In the genomic region with DNA sequence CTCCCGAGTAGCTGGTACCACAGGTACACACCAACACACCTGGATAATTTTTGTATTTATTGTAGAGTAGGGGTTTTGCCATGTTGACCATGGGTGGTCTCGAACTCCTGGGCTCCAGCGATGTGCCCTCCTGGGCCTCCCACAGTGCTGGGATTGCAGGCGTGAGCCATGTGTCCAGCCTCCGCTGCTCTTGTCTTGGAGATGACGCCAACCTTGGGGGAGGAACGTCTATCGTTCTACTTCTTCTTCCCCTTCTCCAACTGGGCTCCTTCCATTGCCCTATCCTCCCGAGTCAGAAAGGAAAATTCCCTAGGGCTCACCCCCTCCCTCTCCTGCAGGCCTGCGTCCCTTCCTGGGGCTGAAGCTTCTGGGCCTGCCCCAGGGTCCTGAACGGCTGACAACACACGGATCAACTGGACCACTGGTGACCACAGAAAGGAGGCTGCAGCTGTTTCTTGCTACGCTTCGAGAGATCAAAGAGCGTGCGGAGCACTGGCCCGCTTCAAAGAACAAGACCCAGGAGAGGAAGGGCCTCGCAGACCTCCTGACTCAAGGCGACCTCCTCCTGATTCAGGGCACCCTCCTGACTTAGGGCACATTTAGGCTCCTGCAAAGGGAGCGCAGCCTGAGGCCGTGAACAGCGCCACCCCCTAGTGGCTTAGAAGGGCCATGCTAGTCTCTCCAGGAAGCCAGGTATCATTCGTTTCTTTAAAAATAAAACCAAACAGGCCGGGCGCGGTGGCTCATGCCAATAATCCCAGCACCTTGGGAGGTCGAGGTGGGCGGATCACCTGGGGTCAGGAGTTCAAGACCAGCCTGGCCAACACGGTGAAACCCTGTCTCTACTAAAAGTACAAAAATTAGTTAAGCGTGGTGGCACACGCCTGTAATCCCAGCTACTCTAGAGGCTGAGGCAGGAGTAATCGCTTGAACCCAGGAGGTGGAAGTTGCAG, we compare ENCODE assay signal across 8 cellular contexts. TPM values are rescaled to one million over a fixed set of nuclear protein-coding genes. Genes with fewer than 3 reads are reported as not detected.
DNase-seq lines count a peak whose midpoint lies in the region; ATAC-seq and TF ChIP-seq lines count a peak whose summit lies in the region.

No MANE protein-coding gene starts in this region.

- peaks cover 8 to 30% (median 27%) of the 10 kb centered on the region in 4 donors for H3K4me1 ChIP-seq in esophagus muscularis mucosa

- H3K4me3 Mint-ChIP-seq in activated CD8-positive, alpha-beta memory T cell treated with anti-CD3 and anti-CD28 coated beads, Interleukin-2, amount 10 ng/mL, durations not matched to agents 7 days and 5 days = peak overlapping the region; percentile 32
- no peak overlapping the region for H3K4me3 Mint-ChIP-seq in nephron progenitor cell
- peak overlapping the region; percentile 12 to 49 for H3K4me3 Mint-ChIP-seq in stimulated activated naive CD8-positive, alpha-beta T cell treated with anti-CD3 and anti-CD28 coated beads, Interleukin-15, amount 100 ng/mL, for 72 hours

- ATAC-seq in HG02571 (IDR thresholded peaks at IDR 0.05; ENCODE audit: unreplicated experiment) = peak; percentile 75
- ATAC-seq in activated CD8-positive, alpha-beta memory T cell treated with anti-CD3 and anti-CD28 coated beads, Interleukin-2, amount 10 ng/mL, durations not matched to agents 7 days and 5 days = peak; percentile 100
- peak; percentile 99 for ATAC-seq in stimulated activated naive CD8-positive, alpha-beta T cell treated with anti-CD3 and anti-CD28 coated beads, Interleukin-15, amount 100 ng/mL, for 72 hours

- no peaks in the 10 kb centered on the region for H3K27me3 Mint-ChIP-seq in activated CD8-positive, alpha-beta memory T cell treated with anti-CD3 and anti-CD28 coated beads, Interleukin-2, amount 10 ng/mL, durations not matched to agents 7 days and 5 days
- H3K27me3 Mint-ChIP-seq in nephron progenitor cell (ENCODE audit: low read depth, poor library complexity) = peaks cover 5% of the 10 kb centered on the region
- no peaks in the 10 kb centered on the region for H3K27me3 Mint-ChIP-seq in stimulated activated naive CD8-positive, alpha-beta T cell treated with anti-CD3 and anti-CD28 coated beads, Interleukin-15, amount 100 ng/mL, for 72 hours

- peak; percentile 65 to 83 (median 69) for TF ChIP-seq CTCF in esophagus muscularis mucosa (IDR thresholded peaks at IDR 0.05)
- TF ChIP-seq CTCF in nephron progenitor cell (IDR thresholded peaks at IDR 0.05) = peak; percentile 73

- WGBS in esophagus muscularis mucosa = 68% methylated on average over 31 of the region's 32 CpGs

- no peak overlapping the region for H3K27ac ChIP-seq in esophagus muscularis mucosa (replicated peaks in 1 of 4)

- H3K4me3 ChIP-seq in esophagus muscularis mucosa = no peak overlapping the region

- no peak for TF ChIP-seq POLR2A in esophagus muscularis mucosa (IDR thresholded peaks at IDR 0.05; ENCODE audit: low read depth)

- H3K4me1 Mint-ChIP-seq in activated CD8-positive, alpha-beta memory T cell treated with anti-CD3 and anti-CD28 coated beads, Interleukin-2, amount 10 ng/mL, durations not matched to agents 7 days and 5 days = peaks cover 4% of the 10 kb centered on the region
- H3K4me1 Mint-ChIP-seq in nephron progenitor cell = peaks cover 33% of the 10 kb centered on the region
- H3K4me1 Mint-ChIP-seq in stimulated activated naive CD8-positive, alpha-beta T cell treated with anti-CD3 and anti-CD28 coated beads, Interleukin-15, amount 100 ng/mL, for 72 hours = peaks cover 7% of the 10 kb centered on the region

- H3K9me3 Mint-ChIP-seq in activated CD8-positive, alpha-beta memory T cell treated with anti-CD3 and anti-CD28 coated beads, Interleukin-2, amount 10 ng/mL, durations not matched to agents 7 days and 5 days (ENCODE audit: low read depth) = no peaks in the 10 kb centered on the region
- H3K9me3 Mint-ChIP-seq in nephron progenitor cell = no peaks in the 10 kb centered on the region
- no peaks in the 10 kb centered on the region for H3K9me3 Mint-ChIP-seq in stimulated activated naive CD8-positive, alpha-beta T cell treated with anti-CD3 and anti-CD28 coated beads, Interleukin-15, amount 100 ng/mL, for 72 hours

- CTCF ChIA-PET in activated CD8-positive, alpha-beta memory T cell treated with anti-CD3 and anti-CD28 coated beads, Interleukin-2, amount 10 ng/mL, durations not matched to agents 7 days and 5 days (lab: Charles Lee) = interaction anchor here (0.6 to 5.7 kb wide), 20 partner anchors 12 to 548 kb away, joined by 3 to 43 read pairs (median 3); no protein-coding TSS in a partner anchor

- peak overlapping the region; percentile 52 for H3K27ac Mint-ChIP-seq in activated CD8-positive, alpha-beta memory T cell treated with anti-CD3 and anti-CD28 coated beads, Interleukin-2, amount 10 ng/mL, durations not matched to agents 7 days and 5 days
- peak overlapping the region; percentile 71 for H3K27ac Mint-ChIP-seq in nephron progenitor cell
- no peak overlapping the region for H3K27ac Mint-ChIP-seq in stimulated activated naive CD8-positive, alpha-beta T cell treated with anti-CD3 and anti-CD28 coated beads, Interleukin-15, amount 100 ng/mL, for 72 hours

- H3K9me3 ChIP-seq in esophagus muscularis mucosa = no peaks in the 10 kb centered on the region

- no peaks in the 10 kb centered on the region for H3K36me3 ChIP-seq in esophagus muscularis mucosa

- DNase-seq in NCI-H1092 treated with DMSO at 0.1 percent for 48 hours (lab: John Stamatoyannopoulos, UW) (peak; percentile 31), NCI-H1092 (lab: John Stamatoyannopoulos, UW) (no peak), NOMO-1 (lab: John Stamatoyannopoulos, UW; ENCODE audit: unreplicated experiment in 2 of 2) (peak; percentile 90 to 92), esophagus muscularis mucosa (ENCODE audit: extremely low spot score) (no peak), nephron progenitor cell (peak; percentile 66)
- peak; percentile 84 for DNase-seq in activated CD8-positive, alpha-beta memory T cell treated with anti-CD3 and anti-CD28 coated beads, Interleukin-2, amount 10 ng/mL, durations not matched to agents 7 days and 5 days
- DNase-seq in stimulated activated naive CD8-positive, alpha-beta T cell treated with anti-CD3 and anti-CD28 coated beads, Interleukin-15, amount 100 ng/mL, for 72 hours = peak; percentile 58 to 71

- intact Hi-C loops in esophagus muscularis mucosa (cut with DNase I) = no loop called here

- no peaks in the 10 kb centered on the region for H3K36me3 Mint-ChIP-seq in activated CD8-positive, alpha-beta memory T cell treated with anti-CD3 and anti-CD28 coated beads, Interleukin-2, amount 10 ng/mL, durations not matched to agents 7 days and 5 days
- no peaks in the 10 kb centered on the region for H3K36me3 Mint-ChIP-seq in nephron progenitor cell (ENCODE audit: low read depth)

- TF ChIP-seq EP300 in esophagus muscularis mucosa (IDR thresholded peaks at IDR 0.05) = no peak

- H3K27me3 ChIP-seq in esophagus muscularis mucosa = no peaks in the 10 kb centered on the region

RNA-seq across cellular contexts. Expression of gene HELZ, which starts 48.5 kb away (rescaled TPM):
- total RNA-seq in activated CD8-positive, alpha-beta memory T cell treated with anti-CD3 and anti-CD28 coated beads, Interleukin-2, amount 10 ng/mL, durations not matched to agents 7 days and 5 days = 100 to 1,000 TPM in 1 of 2 experiments, 10 to 100 TPM in 1; 77.5 to 102 TPM
- 10 to 100 TPM; 35.0 to 62.3 (median 45.8) TPM for total RNA-seq in esophagus muscularis mucosa

Comparison
In these comparisons a context has a peak if more than half of its experiments do, and no peak if none do; other contexts are left out.
1. DNase-seq: peak in NCI-H1092 treated with DMSO at 0.1 percent for 48 hours (single experiment), NOMO-1 (2 of 2), activated CD8-positive, alpha-beta memory T cell treated with anti-CD3 and anti-CD28 coated beads, Interleukin-2, amount 10 ng/mL, durations not matched to agents 7 days and 5 days (single experiment), nephron progenitor cell (single experiment) and stimulated activated naive CD8-positive, alpha-beta T cell treated with anti-CD3 and anti-CD28 coated beads, Interleukin-15, amount 100 ng/mL, for 72 hours (2 of 2); none in NCI-H1092 (single experiment) and esophagus muscularis mucosa (single experiment).
2. H3K27ac Mint-ChIP-seq: peak in activated CD8-positive, alpha-beta memory T cell treated with anti-CD3 and anti-CD28 coated beads, Interleukin-2, amount 10 ng/mL, durations not matched to agents 7 days and 5 days (single experiment) and nephron progenitor cell (single experiment); none in stimulated activated naive CD8-positive, alpha-beta T cell treated with anti-CD3 and anti-CD28 coated beads, Interleukin-15, amount 100 ng/mL, for 72 hours (0 of 2).
3. Peak in every context shown above with its lines, with median percentiles within 50 percentile points of each other: ATAC-seq.